8 cellular contexts compared by ENCODE assay signal in the genomic region with DNA sequence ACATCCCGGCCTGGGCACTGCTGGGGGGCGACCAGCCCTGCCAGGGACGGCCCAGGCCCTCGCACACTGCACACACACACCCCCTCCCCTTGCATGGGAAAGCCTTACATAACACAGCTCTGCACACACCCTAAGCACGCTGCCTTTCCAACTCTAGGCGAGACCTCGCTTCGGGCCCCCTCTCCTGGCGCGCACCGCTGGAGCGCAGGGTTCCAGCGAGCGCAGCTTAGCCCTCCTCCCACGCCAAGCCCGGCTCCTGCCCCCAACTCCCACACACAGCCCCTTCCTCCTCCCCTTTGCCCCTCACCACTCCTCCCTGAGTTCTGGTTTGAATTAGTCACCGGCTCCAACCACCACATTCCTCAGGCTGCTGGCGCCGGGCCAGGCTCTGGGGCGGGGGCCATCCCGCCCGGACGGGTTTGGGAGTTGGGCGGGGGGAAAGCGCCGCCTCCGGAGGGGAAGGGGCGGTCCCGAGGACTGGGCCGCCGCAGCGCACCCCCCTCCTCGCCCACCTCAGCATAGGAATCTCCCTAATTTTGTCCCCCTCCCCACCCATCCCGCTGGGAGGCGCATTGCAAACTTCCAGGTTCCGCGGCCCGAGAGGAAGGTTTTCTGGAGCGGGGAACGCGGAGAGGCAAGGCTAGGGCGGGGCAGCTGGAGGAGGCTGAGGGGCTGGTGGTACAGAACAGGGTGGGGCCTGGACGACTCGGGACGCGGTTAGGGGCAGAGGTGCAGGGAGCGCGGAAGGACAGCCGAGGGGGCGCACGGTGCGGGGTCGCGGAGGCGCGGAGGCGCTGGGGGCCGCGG. TPM values are rescaled to one million over a fixed set of nuclear protein-coding genes. Genes with fewer than 3 reads are reported as not detected.
A peak's percentile ranks its signal among the peaks of the same experiment; 100 is the strongest.
DNase-seq lines count a peak whose midpoint lies in the region; ATAC-seq and TF ChIP-seq lines count a peak whose summit lies in the region.

No MANE protein-coding gene starts in this region.

- peak; percentile 94 for DNase-seq in ELR (ENCODE audit: low read depth)
- DNase-seq in NB4 (ENCODE audit: low read depth): peak; percentile 99
- peak; percentile 79 for DNase-seq in activated CD4-positive, alpha-beta memory T cell treated with anti-CD3 and anti-CD28 coated beads for 36 hours
- peak; percentile 37 to 46 (median 42) for DNase-seq in effector memory CD8-positive, alpha-beta T cell
- peak; percentile 88 to 89 for DNase-seq in lung microvascular endothelial cell (ENCODE audit: low read depth in 2 of 2)
- no peak for DNase-seq in SHP77 treated with DMSO at 0.1 percent for 48 hours (lab: John Stamatoyannopoulos, UW)

- no peaks in the 10 kb centered on the region for H3K9me3 Mint-ChIP-seq in activated CD4-positive, alpha-beta memory T cell treated with anti-CD3 and anti-CD28 coated beads for 36 hours
- no peaks in the 10 kb centered on the region for H3K9me3 Mint-ChIP-seq in effector memory CD8-positive, alpha-beta T cell
- no peaks in the 10 kb centered on the region for H3K9me3 Mint-ChIP-seq in stimulated activated naive CD8-positive, alpha-beta T cell treated with anti-CD3 and anti-CD28 coated beads, Interleukin-15, Interleukin-2, amounts not matched to agents 100 ng/mL and 50 ng/mL, for 24 hours

- peak; percentile 6 for TF ChIP-seq CTCF in NB4 (IDR thresholded peaks at IDR 0.05; ENCODE audit: low read depth, low read length)

- H3K27ac Mint-ChIP-seq in activated CD4-positive, alpha-beta memory T cell treated with anti-CD3 and anti-CD28 coated beads for 36 hours: peak overlapping the region; percentile 83
- peak overlapping the region; percentile 97 to 99 for H3K27ac Mint-ChIP-seq in effector memory CD8-positive, alpha-beta T cell
- peak overlapping the region; percentile 75 for H3K27ac Mint-ChIP-seq in stimulated activated naive CD8-positive, alpha-beta T cell treated with anti-CD3 and anti-CD28 coated beads, Interleukin-15, Interleukin-2, amounts not matched to agents 100 ng/mL and 50 ng/mL, for 24 hours

- intact Hi-C loops in activated CD4-positive, alpha-beta memory T cell treated with anti-CD3 and anti-CD28 coated beads for 36 hours (cut with micrococcal nuclease): loop anchor here (1.0 kb wide), 1 partner anchor 10 kb away; no protein-coding TSS in a partner anchor

- POLR2A ChIA-PET in activated CD4-positive, alpha-beta memory T cell treated with anti-CD3 and anti-CD28 coated beads for 36 hours (lab: Charles Lee): interaction anchor here (0.6 to 9.6 kb wide), 8 partner anchors 10 to 295 kb away, joined by 3 to 188 read pairs (median 6); a partner anchor contains a TSS

- peak; percentile 14 for ATAC-seq in effector memory CD8-positive, alpha-beta T cell (replicated peaks)
- no peak for ATAC-seq in HG03196 (IDR thresholded peaks at IDR 0.05; ENCODE audit: unreplicated experiment)

- peak overlapping the region; percentile 83 for H3K4me3 ChIP-seq in NB4 (ENCODE audit: low read depth, low read length)

- CTCF ChIA-PET in activated CD4-positive, alpha-beta memory T cell treated with anti-CD3 and anti-CD28 coated beads for 36 hours (lab: Charles Lee): interaction anchor here (5.9 to 14.6 kb wide), 3 partner anchors 13 to 151 kb away, joined by 48 to 272 read pairs (median 172); no protein-coding TSS in a partner anchor

- H3K27me3 Mint-ChIP-seq in activated CD4-positive, alpha-beta memory T cell treated with anti-CD3 and anti-CD28 coated beads for 36 hours: no peaks in the 10 kb centered on the region
- no peaks in the 10 kb centered on the region for H3K27me3 Mint-ChIP-seq in effector memory CD8-positive, alpha-beta T cell
- H3K27me3 Mint-ChIP-seq in stimulated activated naive CD8-positive, alpha-beta T cell treated with anti-CD3 and anti-CD28 coated beads, Interleukin-15, Interleukin-2, amounts not matched to agents 100 ng/mL and 50 ng/mL, for 24 hours: no peaks in the 10 kb centered on the region

- no peak for TF ChIP-seq POLR2A in NB4 (IDR thresholded peaks at IDR 0.05; ENCODE audit: extremely low read depth, insufficient read length)

- peak overlapping the region; percentile 93 for H3K4me3 Mint-ChIP-seq in activated CD4-positive, alpha-beta memory T cell treated with anti-CD3 and anti-CD28 coated beads for 36 hours
- H3K4me3 Mint-ChIP-seq in effector memory CD8-positive, alpha-beta T cell: peak overlapping the region; percentile 96 to 98
- peak overlapping the region; percentile 84 for H3K4me3 Mint-ChIP-seq in stimulated activated naive CD8-positive, alpha-beta T cell treated with anti-CD3 and anti-CD28 coated beads, Interleukin-15, Interleukin-2, amounts not matched to agents 100 ng/mL and 50 ng/mL, for 24 hours

- H3K36me3 Mint-ChIP-seq in activated CD4-positive, alpha-beta memory T cell treated with anti-CD3 and anti-CD28 coated beads for 36 hours: no peaks in the 10 kb centered on the region
- H3K36me3 Mint-ChIP-seq in effector memory CD8-positive, alpha-beta T cell (ENCODE audit: insufficient read depth): peaks cover 71% of the 10 kb centered on the region
- no peaks in the 10 kb centered on the region for H3K36me3 Mint-ChIP-seq in stimulated activated naive CD8-positive, alpha-beta T cell treated with anti-CD3 and anti-CD28 coated beads, Interleukin-15, Interleukin-2, amounts not matched to agents 100 ng/mL and 50 ng/mL, for 24 hours (ENCODE audit: low read depth)

- peaks cover 64% of the 10 kb centered on the region for H3K4me1 Mint-ChIP-seq in activated CD4-positive, alpha-beta memory T cell treated with anti-CD3 and anti-CD28 coated beads for 36 hours (ENCODE audit: low read depth)
- peaks cover 53 to 56% of the 10 kb centered on the region in 2 donors for H3K4me1 Mint-ChIP-seq in effector memory CD8-positive, alpha-beta T cell (ENCODE audit: low read depth in 2 of 2)
- H3K4me1 Mint-ChIP-seq in stimulated activated naive CD8-positive, alpha-beta T cell treated with anti-CD3 and anti-CD28 coated beads, Interleukin-15, Interleukin-2, amounts not matched to agents 100 ng/mL and 50 ng/mL, for 24 hours (ENCODE audit: low read depth): peaks cover 81% of the 10 kb centered on the region

RNA-seq across cellular contexts. Expression of a gene that starts 1.0 kb away (rescaled TPM):
- 10 to 100 TPM; 83.7 to 85.2 TPM for total RNA-seq in activated CD4-positive, alpha-beta memory T cell treated with anti-CD3 and anti-CD28 coated beads for 36 hours
- 214 and 215 TPM in 2 replicates for total RNA-seq in lung microvascular endothelial cell

RNA-seq across cellular contexts. Expression of a gene that starts 28.1 kb away (rescaled TPM):
- 1,000 to 10,000 TPM; 1,956 to 1,989 TPM for total RNA-seq in activated CD4-positive, alpha-beta memory T cell treated with anti-CD3 and anti-CD28 coated beads for 36 hours
- 1,150 and 1,533 TPM in 2 replicates for total RNA-seq in lung microvascular endothelial cell

RNA-seq across cellular contexts. Expression of a gene that starts 45.7 kb away (rescaled TPM):
- 10 to 100 TPM; 32.7 to 34.2 TPM for total RNA-seq in activated CD4-positive, alpha-beta memory T cell treated with anti-CD3 and anti-CD28 coated beads for 36 hours
- 7.6 and 14.5 TPM in 2 replicates for total RNA-seq in lung microvascular endothelial cell

RNA-seq across cellular contexts. Expression of a gene that starts 56.0 kb away (rescaled TPM):
- 100 to 1,000 TPM; 166 to 167 TPM for total RNA-seq in activated CD4-positive, alpha-beta memory T cell treated with anti-CD3 and anti-CD28 coated beads for 36 hours
- total RNA-seq in lung microvascular endothelial cell: 147 and 148 TPM in 2 replicates
